Comparison of ENCODE assay signal across 28 cellular contexts in the genomic region with DNA sequence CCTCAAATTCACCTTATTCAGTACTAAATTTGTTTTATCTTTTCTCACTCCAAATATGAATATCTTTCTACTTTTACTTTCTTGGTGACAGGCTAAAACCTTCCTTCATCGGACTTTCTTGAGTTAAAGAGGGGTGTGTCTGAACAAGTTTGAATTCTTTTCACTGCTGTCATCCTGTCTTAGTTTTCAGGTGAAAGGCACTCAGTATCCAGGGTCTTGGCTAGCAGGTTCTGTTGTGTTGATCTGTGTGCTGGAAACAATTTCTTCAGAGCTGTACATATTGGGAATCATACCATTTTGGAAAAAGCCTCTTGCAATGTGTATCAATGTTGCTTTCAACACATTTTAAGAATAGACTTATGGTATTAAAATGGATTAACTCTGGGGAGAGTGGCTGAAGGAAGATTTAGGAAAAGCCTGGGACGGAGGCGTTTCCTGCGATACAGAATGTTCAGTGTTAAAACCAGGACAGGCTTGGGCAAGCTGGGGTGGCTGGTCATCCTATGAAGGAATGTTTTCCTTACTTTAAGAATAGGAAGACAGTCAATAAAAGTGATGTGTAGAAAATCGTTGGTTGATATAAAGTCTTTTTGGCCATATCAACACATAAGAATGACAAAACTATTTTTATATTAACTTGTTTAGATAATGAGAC.
"Had no signal": no experiment of that assay in that cellular context is flagged by ENCODE, and none has a peak within 500 bp of the region (broad histone marks: within the 10 kb centered on the region; RNA-seq: fewer than 3 reads in every experiment).

No MANE protein-coding gene starts in this region.

- H3K27ac ChIP-seq: brain microvascular endothelial cell, KMS-11, Peyer's patch, VCaP had no signal

- DNase-seq: activated CD4-positive, alpha-beta memory T cell treated with anti-CD3 and anti-CD28 coated beads, Interleukin-2, amount 10 ng/mL, durations not matched to agents 7 days and 5 days; activated CD4-positive, alpha-beta T cell treated with anti-CD3 and anti-CD28 coated beads for 36 hours; activated CD4-positive, alpha-beta T cell treated with anti-CD3 and anti-CD28 coated beads, Interleukin-2, amount 50 U/mL, for 1 hour; activated gamma-delta T cell; activated naive CD4-positive, alpha-beta T cell treated with anti-CD3 and anti-CD28 coated beads, Interleukin-2, amount 10 ng/mL, durations not matched to agents 7 days and 5 days; activated naive CD8-positive, alpha-beta T cell treated with anti-CD3 and anti-CD28 coated beads for 36 hours; activated T-cell treated with anti-CD3 and anti-CD28 coated beads for 4 hours; activated T-cell treated with anti-CD3 and anti-CD28 coated beads, Interleukin-2, amount 50 U/mL, for 48 hours; brain microvascular endothelial cell; caudate nucleus; MG63; MV-4-11; NCI-H1092 treated with DMSO at 0.1 percent for 48 hours; NCI-H1417 treated with DMSO at 0.1 percent for 48 hours; NCI-H1694; NCI-H2029; NCI-H2107; NCI-H2171 treated with DMSO at 0.1 percent for 48 hours; NCI-H226; NCI-H510A; NCI-H526 treated with DMSO at 0.1 percent for 48 hours; Peyer's patch; SHP77 treated with DMSO at 0.1 percent for 48 hours; T-helper 17 cell; T-helper 9 cell had no signal

- H3K27me3 ChIP-seq: brain microvascular endothelial cell, MG63, Peyer's patch had no signal

- FAIRE-seq: TTC549 had no signal

- H3K9me3 ChIP-seq: MG63, Peyer's patch had no signal

- H3K36me3 ChIP-seq: brain microvascular endothelial cell, MG63, Peyer's patch had no signal

- H3K4me1 ChIP-seq: Peyer's patch had no signal

- H3K4me3 ChIP-seq: MG63, Peyer's patch had no signal
